Comparison of ENCODE assay signal across 29 cellular contexts in the genomic region with DNA sequence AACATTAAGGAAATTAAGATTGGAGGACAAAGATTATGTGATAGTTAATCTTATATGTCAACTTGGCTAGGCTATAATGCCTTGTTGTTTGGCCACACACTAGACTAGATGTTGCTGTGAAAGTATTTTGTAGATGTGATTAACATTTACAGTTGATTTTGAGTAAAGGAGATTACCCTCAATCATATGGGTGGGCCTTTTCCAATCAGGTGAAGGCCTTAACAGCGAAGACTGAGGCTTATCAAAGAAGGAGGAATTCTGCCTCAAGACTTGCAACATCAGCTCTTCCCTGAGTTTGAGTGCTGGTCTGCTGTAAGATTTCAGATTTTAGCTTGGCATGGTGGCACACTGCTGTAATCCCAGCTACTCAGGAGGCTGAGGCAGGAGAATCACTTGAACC.
"Had no signal": no experiment of that assay in that cellular context is flagged by ENCODE, and none has a peak within 500 bp of the region (broad histone marks: within the 10 kb centered on the region; RNA-seq: fewer than 3 reads in every experiment).

No MANE protein-coding gene starts in this region.

- H3K27ac ChIP-seq: body of pancreas had no signal

- H3K36me3 Mint-ChIP-seq: activated CD4-positive, alpha-beta memory T cell treated with anti-CD3 and anti-CD28 coated beads for 36 hours; activated CD8-positive, alpha-beta memory T cell treated with anti-CD3 and anti-CD28 coated beads, Interleukin-2, amount 10 ng/mL, durations not matched to agents 7 days and 5 days; activated naive CD4-positive, alpha-beta T cell treated with anti-CD3 and anti-CD28 coated beads, Interleukin-2, amount 10 ng/mL, durations not matched to agents 7 days and 5 days; activated naive CD8-positive, alpha-beta T cell had no signal

- ATAC-seq: activated CD4-positive, alpha-beta T cell treated with anti-CD3 and anti-CD28 coated beads for 36 hours; activated CD8-positive, alpha-beta memory T cell treated with anti-CD3 and anti-CD28 coated beads, Interleukin-2, amount 10 ng/mL, durations not matched to agents 7 days and 5 days; activated CD8-positive, alpha-beta T cell treated with anti-CD3 and anti-CD28 coated beads, Interleukin-2, amount 10 ng/mL, durations not matched to agents 7 days and 5 days; body of pancreas; esophagus mucosa had no signal

- H3K27me3 ChIP-seq: body of pancreas had no signal

- H3K27ac Mint-ChIP-seq: activated CD4-positive, alpha-beta memory T cell treated with anti-CD3 and anti-CD28 coated beads for 36 hours; activated CD4-positive, alpha-beta T cell treated with anti-CD3 and anti-CD28 coated beads for 36 hours; activated CD4-positive, alpha-beta T cell treated with anti-CD3 and anti-CD28 coated beads, Interleukin-2, amount 10 ng/mL, durations not matched to agents 24 days and 14 days; activated CD8-positive, alpha-beta memory T cell treated with anti-CD3 and anti-CD28 coated beads, Interleukin-2, amount 10 ng/mL, durations not matched to agents 7 days and 5 days; activated CD8-positive, alpha-beta T cell treated with anti-CD3 and anti-CD28 coated beads, Interleukin-2, amount 10 ng/mL, durations not matched to agents 7 days and 5 days; activated naive CD4-positive, alpha-beta T cell treated with anti-CD3 and anti-CD28 coated beads, Interleukin-2, amount 10 ng/mL, durations not matched to agents 7 days and 5 days; activated naive CD8-positive, alpha-beta T cell; activated T-helper 1 cell treated with anti-CD3 and anti-CD28 coated beads, Interleukin-12 subunit alpha, Interleukin-12 subunit beta, Interleukin-2, Interleukin-4 antibody, amounts not matched to agents 30 ng/mL and 10 ng/mL and 1 ng/mL, durations not matched to agents 14 hours and 24 hours and 36 hours; activated T-helper 2 cell treated with anti-CD3 and anti-CD28 coated beads, Interferon-gamma antibody, Interleukin-2, Interleukin-4, amounts not matched to agents 10 μg/mL and 5 μg/mL and 100 μg/mL, durations not matched to agents 14 hours and 24 hours and 36 hours had no signal

- DNase-seq: activated CD4-positive, alpha-beta memory T cell treated with anti-CD3 and anti-CD28 coated beads for 36 hours; activated CD4-positive, alpha-beta T cell treated with anti-CD3 and anti-CD28 coated beads for 36 hours; activated CD4-positive, alpha-beta T cell treated with anti-CD3 and anti-CD28 coated beads, Interleukin-2, amount 10 ng/mL, durations not matched to agents 24 days and 14 days; activated CD4-positive, CD25-positive, alpha-beta regulatory T cell; activated CD4-positive, CD25-positive, alpha-beta regulatory T cell treated with anti-CD3 and anti-CD28 coated beads, Interleukin-2, amount 50 U/mL, for 72 hours; activated CD8-positive, alpha-beta memory T cell treated with anti-CD3 and anti-CD28 coated beads, Interleukin-2, amount 10 ng/mL, durations not matched to agents 7 days and 5 days; activated CD8-positive, alpha-beta memory T cell treated with anti-CD3 and anti-CD28 coated beads, Interleukin-2, amount 50 U/mL, for 4 hours; activated CD8-positive, alpha-beta T cell treated with anti-CD3 and anti-CD28 coated beads, Interleukin-2, amount 10 ng/mL, durations not matched to agents 7 days and 5 days; activated gamma-delta T cell; activated naive CD4-positive, alpha-beta T cell; activated naive CD4-positive, alpha-beta T cell treated with anti-CD3 and anti-CD28 coated beads, Interleukin-2, amount 10 ng/mL, durations not matched to agents 7 days and 5 days; activated T-cell treated with anti-CD3 and anti-CD28 coated beads, Interleukin-2, amount 50 U/mL, for 1 hour; activated T-cell treated with anti-CD3 and anti-CD28 coated beads, Interleukin-2, amount 50 U/mL, for 48 hours; amniotic stem cell; anterior cingulate cortex; body of pancreas; caudate nucleus; effector CD8-positive, alpha-beta T cell; foreskin fibroblast; head of caudate nucleus; T-helper 1 cell; T-helper 2 cell had no signal

- FAIRE-seq: colon, endometrium, frontal cortex had no signal

- H3K9me3 ChIP-seq: body of pancreas had no signal

- H3K9me3 Mint-ChIP-seq: activated CD4-positive, alpha-beta memory T cell treated with anti-CD3 and anti-CD28 coated beads for 36 hours; activated CD4-positive, alpha-beta T cell treated with anti-CD3 and anti-CD28 coated beads, Interleukin-2, amount 10 ng/mL, durations not matched to agents 24 days and 14 days; activated naive CD4-positive, alpha-beta T cell treated with anti-CD3 and anti-CD28 coated beads, Interleukin-2, amount 10 ng/mL, durations not matched to agents 7 days and 5 days; activated T-helper 1 cell treated with anti-CD3 and anti-CD28 coated beads, Interleukin-12 subunit alpha, Interleukin-12 subunit beta, Interleukin-2, Interleukin-4 antibody, amounts not matched to agents 30 ng/mL and 10 ng/mL and 1 ng/mL, durations not matched to agents 14 hours and 24 hours and 36 hours; activated T-helper 2 cell treated with anti-CD3 and anti-CD28 coated beads, Interferon-gamma antibody, Interleukin-2, Interleukin-4, amounts not matched to agents 10 μg/mL and 5 μg/mL and 100 μg/mL, durations not matched to agents 14 hours and 24 hours and 36 hours had no signal

- H3K4me3 ChIP-seq: body of pancreas had no signal
